29 cellular contexts compared by ENCODE assay signal in the genomic region with DNA sequence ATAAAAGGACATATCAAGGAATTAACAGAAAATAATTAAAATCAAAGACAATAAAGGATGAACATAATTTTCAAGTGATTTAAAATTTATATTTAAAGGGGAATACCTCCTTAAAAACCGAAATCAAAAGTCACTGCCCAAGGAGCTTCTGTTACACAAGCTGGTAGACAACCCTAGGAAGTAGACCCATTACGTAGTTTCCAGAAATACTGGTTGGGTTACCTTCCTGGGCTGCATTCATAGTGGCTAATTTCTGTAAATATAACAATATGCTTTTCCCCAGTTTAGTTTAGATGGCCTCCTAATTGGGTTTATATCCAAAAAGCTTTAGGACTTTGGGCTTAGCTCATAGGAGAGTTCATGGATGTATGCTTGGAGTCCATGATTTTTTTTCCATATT. TPM values are rescaled to one million over a fixed set of nuclear protein-coding genes. Genes with fewer than 3 reads are reported as not detected.
"Had no signal": no experiment of that assay in that cellular context is flagged by ENCODE, and none has a peak within 500 bp of the region (broad histone marks: within the 10 kb centered on the region; RNA-seq: fewer than 3 reads in every experiment).

No MANE protein-coding gene starts in this region.

- H3K4me3 ChIP-seq: cardiac muscle cell had no signal

- H3K36me3 ChIP-seq: cardiac muscle cell had no signal

- H3K27ac ChIP-seq: cardiac muscle cell, KMS-11, VCaP had no signal

- DNase-seq: activated B cell treated with CpG ODN at 0.5 μM for 24 hours; activated CD4-positive, alpha-beta memory T cell treated with anti-CD3 and anti-CD28 coated beads, Interleukin-2, amount 10 ng/mL, durations not matched to agents 7 days and 5 days; activated CD4-positive, alpha-beta T cell treated with anti-CD3 and anti-CD28 coated beads for 4 hours; activated CD4-positive, CD25-positive, alpha-beta regulatory T cell treated with anti-CD3 and anti-CD28 coated beads, Interleukin-2, amount 50 U/mL, for 72 hours; activated CD8-positive, alpha-beta memory T cell treated with anti-CD3 and anti-CD28 coated beads for 24 hours; activated CD8-positive, alpha-beta memory T cell treated with anti-CD3 and anti-CD28 coated beads, Interleukin-2, amount 10 ng/mL, durations not matched to agents 7 days and 5 days; activated CD8-positive, alpha-beta memory T cell treated with anti-CD3 and anti-CD28 coated beads, Interleukin-2, amount 50 U/mL, for 48 hours; activated effector memory CD4-positive, alpha-beta T cell treated with Interleukin-2 at 50 U/mL for 16 hours; activated naive CD4-positive, alpha-beta T cell treated with anti-CD3 and anti-CD28 coated beads, Interleukin-2, amount 10 ng/mL, durations not matched to agents 7 days and 5 days; activated naive CD8-positive, alpha-beta T cell treated with anti-CD3 and anti-CD28 coated beads, Interleukin-2, amount 50 U/mL, for 24 hours; activated T-cell treated with anti-CD3 and anti-CD28 coated beads, Interleukin-2, amount 50 U/mL, for 48 hours; anterior cingulate cortex; NCI-H1105; NCI-H1417 treated with DMSO at 0.1 percent for 48 hours; NCI-H187 treated with DMSO at 0.1 percent for 48 hours; NCI-H2081 treated with DMSO at 0.1 percent for 48 hours; NCI-H226; NCI-H524 treated with DMSO at 0.1 percent for 48 hours; SHP77; T-cell; T-helper 17 cell had no signal

- ATAC-seq: activated CD8-positive, alpha-beta memory T cell treated with anti-CD3 and anti-CD28 coated beads, Interleukin-2, amount 10 ng/mL, durations not matched to agents 7 days and 5 days; activated naive CD8-positive, alpha-beta T cell treated with anti-CD3 and anti-CD28 coated beads, Interleukin-2, amount 50 U/mL, for 24 hours; SK-N-SH treated with all-trans-retinoic acid at 6 μM for 48 hours; T-cell; T-helper 17 cell had no signal

- H3K27me3 ChIP-seq: cardiac muscle cell had no signal

RNA-seq across cellular contexts. Expression of a gene that starts 2.1 kb away (rescaled TPM):
- total RNA-seq: activated B cell treated with CpG ODN at 0.5 μM for 24 hours; activated CD4-positive, alpha-beta memory T cell treated with anti-CD3 and anti-CD28 coated beads, Interleukin-2, amount 10 ng/mL, durations not matched to agents 7 days and 5 days; activated CD8-positive, alpha-beta memory T cell treated with anti-CD3 and anti-CD28 coated beads, Interleukin-2, amount 10 ng/mL, durations not matched to agents 7 days and 5 days; cardiac muscle cell; LHCN-M2; M059J; NCI-H460; SK-MEL-5; T-cell; T-helper 17 cell had no signal

RNA-seq across cellular contexts. Expression of a gene that starts 24.6 kb away (rescaled TPM):
- total RNA-seq: activated B cell treated with CpG ODN at 0.5 μM for 24 hours; activated CD4-positive, alpha-beta memory T cell treated with anti-CD3 and anti-CD28 coated beads, Interleukin-2, amount 10 ng/mL, durations not matched to agents 7 days and 5 days; activated CD8-positive, alpha-beta memory T cell treated with anti-CD3 and anti-CD28 coated beads, Interleukin-2, amount 10 ng/mL, durations not matched to agents 7 days and 5 days; cardiac muscle cell; LHCN-M2; M059J; NCI-H460; SK-MEL-5; T-cell; T-helper 17 cell had no signal

RNA-seq across cellular contexts. Expression of a gene that starts 37.5 kb away (rescaled TPM):
- total RNA-seq: cardiac muscle cell, LHCN-M2, M059J, SK-MEL-5 had no signal

RNA-seq across cellular contexts. Expression of a gene that starts 55.0 kb away (rescaled TPM):
- total RNA-seq: activated B cell treated with CpG ODN at 0.5 μM for 24 hours had no signal

RNA-seq across cellular contexts. Expression of a gene that starts 59.1 kb away (rescaled TPM):
- total RNA-seq: activated B cell treated with CpG ODN at 0.5 μM for 24 hours; activated CD4-positive, alpha-beta memory T cell treated with anti-CD3 and anti-CD28 coated beads, Interleukin-2, amount 10 ng/mL, durations not matched to agents 7 days and 5 days; activated CD8-positive, alpha-beta memory T cell treated with anti-CD3 and anti-CD28 coated beads, Interleukin-2, amount 10 ng/mL, durations not matched to agents 7 days and 5 days; LHCN-M2; NCI-H460; T-helper 17 cell had no signal
